In the genomic region with DNA sequence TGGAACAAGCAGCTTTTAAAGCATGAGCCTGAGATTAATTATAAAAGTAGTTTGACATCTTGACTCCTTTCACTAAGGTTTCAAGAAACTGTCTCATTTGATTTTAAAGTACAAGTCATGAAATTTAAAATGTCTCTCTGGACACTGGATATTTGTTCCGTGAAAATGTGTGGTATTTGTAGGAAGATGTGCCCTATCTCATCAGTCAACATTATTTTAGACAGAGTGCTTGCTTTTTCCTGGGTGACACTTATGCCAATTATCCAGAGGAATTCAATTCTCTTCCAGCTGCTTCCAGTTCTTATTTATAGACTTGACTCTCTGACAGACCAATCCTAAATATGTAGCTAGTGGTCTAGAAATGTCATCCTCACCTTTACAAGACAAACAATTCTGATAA, we compare ENCODE assay signal across 1 cellular context.
A peak's percentile ranks its signal among the peaks of the same experiment; 100 is the strongest.
TF ChIP-seq lines count a peak whose summit lies in the region.

No MANE protein-coding gene starts in this region.

TF ChIP-seq in neural cell, 6 proteins besides CTCF, POLR2A, EP300 and RAD21 (continued from another document):
- TF ChIP-seq, protein P1, sequence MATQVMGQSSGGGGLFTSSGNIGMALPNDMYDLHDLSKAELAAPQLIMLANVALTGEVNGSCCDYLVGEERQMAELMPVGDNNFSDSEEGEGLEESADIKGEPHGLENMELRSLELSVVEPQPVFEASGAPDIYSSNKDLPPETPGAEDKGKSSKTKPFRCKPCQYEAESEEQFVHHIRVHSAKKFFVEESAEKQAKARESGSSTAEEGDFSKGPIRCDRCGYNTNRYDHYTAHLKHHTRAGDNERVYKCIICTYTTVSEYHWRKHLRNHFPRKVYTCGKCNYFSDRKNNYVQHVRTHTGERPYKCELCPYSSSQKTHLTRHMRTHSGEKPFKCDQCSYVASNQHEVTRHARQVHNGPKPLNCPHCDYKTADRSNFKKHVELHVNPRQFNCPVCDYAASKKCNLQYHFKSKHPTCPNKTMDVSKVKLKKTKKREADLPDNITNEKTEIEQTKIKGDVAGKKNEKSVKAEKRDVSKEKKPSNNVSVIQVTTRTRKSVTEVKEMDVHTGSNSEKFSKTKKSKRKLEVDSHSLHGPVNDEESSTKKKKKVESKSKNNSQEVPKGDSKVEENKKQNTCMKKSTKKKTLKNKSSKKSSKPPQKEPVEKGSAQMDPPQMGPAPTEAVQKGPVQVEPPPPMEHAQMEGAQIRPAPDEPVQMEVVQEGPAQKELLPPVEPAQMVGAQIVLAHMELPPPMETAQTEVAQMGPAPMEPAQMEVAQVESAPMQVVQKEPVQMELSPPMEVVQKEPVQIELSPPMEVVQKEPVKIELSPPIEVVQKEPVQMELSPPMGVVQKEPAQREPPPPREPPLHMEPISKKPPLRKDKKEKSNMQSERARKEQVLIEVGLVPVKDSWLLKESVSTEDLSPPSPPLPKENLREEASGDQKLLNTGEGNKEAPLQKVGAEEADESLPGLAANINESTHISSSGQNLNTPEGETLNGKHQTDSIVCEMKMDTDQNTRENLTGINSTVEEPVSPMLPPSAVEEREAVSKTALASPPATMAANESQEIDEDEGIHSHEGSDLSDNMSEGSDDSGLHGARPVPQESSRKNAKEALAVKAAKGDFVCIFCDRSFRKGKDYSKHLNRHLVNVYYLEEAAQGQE (IDR thresholded peaks at IDR 0.05; ENCODE audit: borderline replicate concordance) = no peak
- TF ChIP-seq MXI1 (conservative IDR thresholded peaks at IDR 0.05; ENCODE audit: poor library complexity, severe bottlenecking) = no peak
- TF ChIP-seq POLR2AphosphoS5 (IDR thresholded peaks at IDR 0.05) = peak; percentile 28
